1 cellular context compared by ENCODE assay signal in genomic region chr11:67366546-67366945, GRCh38.
TF ChIP-seq lines count a peak whose summit lies in the region.

No MANE protein-coding gene starts in this region.

TF ChIP-seq in IMR-90, 13 proteins besides CTCF, POLR2A, EP300 and RAD21 (continued from another document):
- TF ChIP-seq, protein P1, sequence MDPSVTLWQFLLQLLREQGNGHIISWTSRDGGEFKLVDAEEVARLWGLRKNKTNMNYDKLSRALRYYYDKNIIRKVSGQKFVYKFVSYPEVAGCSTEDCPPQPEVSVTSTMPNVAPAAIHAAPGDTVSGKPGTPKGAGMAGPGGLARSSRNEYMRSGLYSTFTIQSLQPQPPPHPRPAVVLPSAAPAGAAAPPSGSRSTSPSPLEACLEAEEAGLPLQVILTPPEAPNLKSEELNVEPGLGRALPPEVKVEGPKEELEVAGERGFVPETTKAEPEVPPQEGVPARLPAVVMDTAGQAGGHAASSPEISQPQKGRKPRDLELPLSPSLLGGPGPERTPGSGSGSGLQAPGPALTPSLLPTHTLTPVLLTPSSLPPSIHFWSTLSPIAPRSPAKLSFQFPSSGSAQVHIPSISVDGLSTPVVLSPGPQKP (IDR thresholded peaks at IDR 0.05; ENCODE audit: borderline replicate concordance, low read depth, low read length): no peak
- no peak for TF ChIP-seq SMC3 (IDR thresholded peaks at IDR 0.05; ENCODE audit: low read depth, low read length)
- no peak for TF ChIP-seq RFX5 (IDR thresholded peaks at IDR 0.05; ENCODE audit: low read depth, low read length)
- TF ChIP-seq FOS (IDR thresholded peaks at IDR 0.05; ENCODE audit: low read depth, low read length): no peak
- TF ChIP-seq NFE2L2 (IDR thresholded peaks at IDR 0.05; ENCODE audit: low read depth, low read length): no peak
- no peak for TF ChIP-seq MXI1 (IDR thresholded peaks at IDR 0.05; ENCODE audit: borderline replicate concordance, low read depth, low read length)
- TF ChIP-seq RCOR1 (IDR thresholded peaks at IDR 0.05; ENCODE audit: insufficient replicate concordance, low read length): no peak
- TF ChIP-seq CHD1 (IDR thresholded peaks at IDR 0.05; ENCODE audit: low read depth, low read length): no peak
TF ChIP-seq in IMR-90: peak in this region for 0.
